Comparison of ENCODE assay signal across 9 cellular contexts in genomic region chr10:74293686-74294365, GRCh38.
DNase-seq lines count a peak whose midpoint lies in the region; ATAC-seq and TF ChIP-seq lines count a peak whose summit lies in the region.
"Had no signal": no experiment of that assay in that cellular context is flagged by ENCODE, and none has a peak within 500 bp of the region (broad histone marks: within the 10 kb centered on the region; RNA-seq: fewer than 3 reads in every experiment).

No MANE protein-coding gene starts in this region.

- no peak overlapping the region; the same call in 1 of the 2 replicates for H3K27ac ChIP-seq in SJCRH30

- peaks cover 2% of the 10 kb centered on the region for H3K36me3 ChIP-seq in SJCRH30

- TF ChIP-seq RAD21 in Ishikawa (IDR thresholded peaks at IDR 0.05; ENCODE audit: low read depth) = no peak

- H3K4me3 ChIP-seq in AG09309 (ENCODE audit: control insufficient read depth, low read depth, low read length) (no peak overlapping the region), SJCRH30 (no peak overlapping the region)

- TF ChIP-seq CTCF in AG09309 (IDR thresholded peaks at IDR 0.05; ENCODE audit: control insufficient read depth, insufficient read depth, low read depth, low read length, missing control alignments) = no peak

- intact Hi-C loops in left cardiac atrium (cut with DNase I) = no loop called here

- peak; percentile 27 to 40 for ATAC-seq in left cardiac atrium
- no peak for ATAC-seq in HG03095 (IDR thresholded peaks at IDR 0.05; ENCODE audit: unreplicated experiment)

- H3K27me3 ChIP-seq in SJCRH30 = no peaks in the 10 kb centered on the region

- DNase-seq in AG09309 (ENCODE audit: low read depth) (peak; percentile 44), SJCRH30 (peak; percentile 17 to 35), left cardiac atrium (no peak), NCI-H1694 (lab: John Stamatoyannopoulos, UW) (no peak), mesenteric fat pad (ENCODE audit: low spot score) (no peak), CD1c-positive myeloid dendritic cell (ENCODE audit: extremely low spot score) (no peak)
- DNase-seq: stimulated activated naive CD4-positive, alpha-beta T cell had no signal

- no peak for TF ChIP-seq EP300 in Ishikawa (IDR thresholded peaks at IDR 0.05; ENCODE audit: borderline replicate concordance)

- H3K9me3 ChIP-seq in SJCRH30 (replicated peaks) = no peaks in the 10 kb centered on the region

- peaks cover 24% of the 10 kb centered on the region for H3K4me1 ChIP-seq in SJCRH30

TF ChIP-seq in Ishikawa, 13 proteins besides CTCF, POLR2A, EP300 and RAD21:
- TF ChIP-seq CREB1 (IDR thresholded peaks at IDR 0.05; ENCODE audit: low read depth) = no peak
- TF ChIP-seq TEAD4 (IDR thresholded peaks at IDR 0.05) = peak; percentile 62
- TF ChIP-seq NFIC (IDR thresholded peaks at IDR 0.05) = peak; percentile 91
- TF ChIP-seq TCF12 (IDR thresholded peaks at IDR 0.05; ENCODE audit: low read depth) = no peak
- TF ChIP-seq CEBPB (IDR thresholded peaks at IDR 0.05) = 0 out of 2 replicates have a peak, but pooled peaks have one; percentile 14

Comparison
In these comparisons a context has a peak if more than half of its experiments do, and no peak if none do; other contexts are left out.
1. DNase-seq: peak in AG09309 (single experiment) and SJCRH30 (2 of 2); none in left cardiac atrium (single experiment), NCI-H1694 (single experiment), mesenteric fat pad (single experiment) and CD1c-positive myeloid dendritic cell (single experiment).